ENCODE assay signal across 7 cellular contexts in genomic region chr7:76805262-76805661, GRCh38.
DNase-seq lines count a peak whose midpoint lies in the region; ATAC-seq and TF ChIP-seq lines count a peak whose summit lies in the region.
"Not testable (repeated sequence)": the region's sequence is repeated elsewhere in the genome, so short reads cannot be mapped to it uniquely, and the experiment has no call there.

No MANE protein-coding gene starts in this region.

- H4K8ac ChIP-seq in IMR-90 (ENCODE audit: low read depth in 2 of 2, low read length in 2 of 2) = not testable (repeated sequence)

- H3K36me3 ChIP-seq in ACC112 (ENCODE audit: insufficient read depth, low read length); IMR-90 (ENCODE audit: control insufficient read depth, insufficient read depth, low read length); adrenal gland (replicated peaks in 1 of 2); hepatocyte (replicated peaks; ENCODE audit: insufficient read depth, low read depth); thyroid gland: not testable (repeated sequence)

- H3K9ac ChIP-seq in IMR-90 (ENCODE audit: low read depth, low read length) = not testable (repeated sequence)

- no CpG with 5 or more reads among the region's 1 CpG for WGBS in IMR-90 (ENCODE audit: extremely low coverage in 2 of 2, insufficient read length in 1 of 2), 2 experiments
- WGBS in adrenal gland, 4 donors = 20 to 50% (median 38%) methylated on average over 1 of the region's 1 CpG
- 57% methylated on average over 1 of the region's 1 CpG for WGBS in hepatocyte (ENCODE audit: low lambda C conversion rate, missing lambda C conversion rate)
- WGBS in thyroid gland, 2 donors = 22 to 30% methylated on average over 1 of the region's 1 CpG

- H4K5ac ChIP-seq in IMR-90 (ENCODE audit: low read depth, low read length) = not testable (repeated sequence)

- H3K23ac ChIP-seq in IMR-90 (ENCODE audit: low read depth, low read length) = not testable (repeated sequence)

- H4K91ac ChIP-seq in IMR-90 (ENCODE audit: insufficient read depth, low read depth, low read length) = not testable (repeated sequence)

- 0 out of 2 replicates have a peak overlapping the region, but pooled peaks have one; percentile 33 for H3K4me3 ChIP-seq in ACC112 (ENCODE audit: low read depth, low read length)
- not testable (repeated sequence) for H3K4me3 ChIP-seq in IMR-90 (ENCODE audit: insufficient read depth, low read depth, low read length); adrenal gland; hepatocyte; thyroid gland (replicated peaks in 1 of 3)

- H3K79me1 ChIP-seq in IMR-90 (ENCODE audit: low read depth in 1 of 2, low read length in 2 of 2) = not testable (repeated sequence)

- dilution Hi-C loops in IMR-90 (cut with HindIII; ENCODE audit: low sequenced_read_pairs, unreplicated experiment) = not testable (repeated sequence)

- not testable (repeated sequence) for H2BK120ac ChIP-seq in IMR-90 (ENCODE audit: low read depth, low read length)

- POLR2A ChIA-PET in IMR-90 (lab: Charles Lee; ENCODE audit: unreplicated experiment) = not testable (repeated sequence)

- H3K9me2 ChIP-seq in hepatocyte (replicated peaks; ENCODE audit: insufficient read depth) = not testable (repeated sequence)

- not testable (repeated sequence) for TF ChIP-seq CTCF in IMR-90 (conservative IDR thresholded peaks at IDR 0.05; ENCODE audit: low read depth, low read length); adrenal gland (IDR thresholded peaks at IDR 0.05); hepatocyte (IDR thresholded peaks at IDR 0.05; ENCODE audit: poor library complexity); thyroid gland (IDR thresholded peaks at IDR 0.05)

- not testable (repeated sequence) for H3K9me1 ChIP-seq in IMR-90 (ENCODE audit: insufficient read depth, low read length)

- not testable (repeated sequence) for H2BK15ac ChIP-seq in IMR-90 (ENCODE audit: low read depth, low read length)

- H3K18ac ChIP-seq in IMR-90 (ENCODE audit: low read depth, low read length) = 0 out of 2 replicates have a peak overlapping the region, but pooled peaks have one; percentile 23

- not testable (repeated sequence) for ATAC-seq in IMR-90 (ENCODE audit: low read depth); Right ventricle myocardium inferior

- H3K27ac ChIP-seq in ACC112 (ENCODE audit: low read depth, low read length); IMR-90 (ENCODE audit: insufficient read depth, low read length); thyroid gland: not testable (repeated sequence)
- H3K27ac ChIP-seq in adrenal gland (peak overlapping the region in 1 of 5 donors; percentile 52), hepatocyte (peak overlapping the region; percentile 0)

- CTCF ChIA-PET in IMR-90 (lab: Yijun Ruan, JAX) = interaction anchor here (0.6 kb wide), 1 partner anchor 39 kb away, joined by 7 read pairs; no protein-coding TSS in a partner anchor

- H3K4me1 ChIP-seq in ACC112 (ENCODE audit: control insufficient read depth, insufficient read depth, low read length, unreplicated experiment); IMR-90 (ENCODE audit: control insufficient read depth, insufficient read depth, low read length); adrenal gland (replicated peaks in 1 of 2); hepatocyte (ENCODE audit: insufficient read depth); thyroid gland: not testable (repeated sequence)

- intact Hi-C loops in IMR-90 (cut with micrococcal nuclease); adrenal gland (cut with DNase I); Right ventricle myocardium inferior (cut with DNase I); thyroid gland (cut with DNase I): not testable (repeated sequence)

- BruUV-seq in IMR-90 (replicated peaks; lab: Mats Ljungman, UMichigan) = not testable (repeated sequence)

- not testable (repeated sequence) for H3K79me2 ChIP-seq in ACC112 (ENCODE audit: control insufficient read depth, insufficient read depth, low read length, unreplicated experiment); hepatocyte

- H3K4ac ChIP-seq in IMR-90 (ENCODE audit: low read depth, low read length) = not testable (repeated sequence)

- TF ChIP-seq POLR2A in IMR-90 (IDR thresholded peaks at IDR 0.05; ENCODE audit: low read depth, low read length); adrenal gland (IDR thresholded peaks at IDR 0.05); thyroid gland (IDR thresholded peaks at IDR 0.05): not testable (repeated sequence)

- not testable (repeated sequence) for H3K56ac ChIP-seq in IMR-90 (ENCODE audit: extremely low read depth, insufficient read depth, low read length)

- not testable (repeated sequence) for H2AFZ ChIP-seq in ACC112 (ENCODE audit: low read length, unreplicated experiment); IMR-90 (replicated peaks; ENCODE audit: low read length, poor library complexity)
- peak overlapping the region; percentile 0 for H2AFZ ChIP-seq in hepatocyte

- not testable (repeated sequence) for DNase-seq in IMR-90; hepatocyte (ENCODE audit: low spot score)
- peak; percentile 10 to 50 (median 17) for DNase-seq in adrenal gland
- peak; percentile 9 for DNase-seq in Right ventricle myocardium inferior (ENCODE audit: missing footprints)
- DNase-seq in pulmonary artery endothelial cell (ENCODE audit: low read depth, low spot score) = peak; percentile 15
- peak; percentile 12 to 30 for DNase-seq in thyroid gland

- H2BK5ac ChIP-seq in IMR-90 (ENCODE audit: low read depth, low read length, poor library complexity, severe bottlenecking) = peak overlapping the region; percentile 0

- H3K9me3 ChIP-seq in IMR-90 (ENCODE audit: control insufficient read depth, insufficient read depth, low read length); adrenal gland (replicated peaks in 1 of 3); hepatocyte (ENCODE audit: low read depth); thyroid gland: not testable (repeated sequence)

- not testable (repeated sequence) for H3K27me3 ChIP-seq in ACC112 (ENCODE audit: insufficient read depth, low read length); IMR-90 (ENCODE audit: control insufficient read depth, insufficient read depth, low read length); adrenal gland; hepatocyte; thyroid gland

- H3K4me2 ChIP-seq in IMR-90 (ENCODE audit: low read depth, low read length) = peak overlapping the region; percentile 70; the same call in 1 of the 2 replicates
- H3K4me2 ChIP-seq in hepatocyte = not testable (repeated sequence)

- H4K20me1 ChIP-seq in IMR-90 (ENCODE audit: insufficient read depth, low read length); hepatocyte (ENCODE audit: insufficient read depth, poor library complexity, severe bottlenecking): not testable (repeated sequence)

- not testable (repeated sequence) for TF ChIP-seq RAD21 in IMR-90 (IDR thresholded peaks at IDR 0.05; ENCODE audit: low read length)

- not testable (repeated sequence) for H2AK5ac ChIP-seq in IMR-90 (ENCODE audit: low read depth, low read length)

- in situ Hi-C loops in IMR-90 (cut with MboI; ENCODE audit: low sequenced_read_pairs) = not testable (repeated sequence)

- not testable (repeated sequence) for H2BK20ac ChIP-seq in IMR-90 (ENCODE audit: low read depth, low read length)

- not testable (repeated sequence) for H3K14ac ChIP-seq in IMR-90 (replicated peaks; ENCODE audit: low read depth, low read length)

- H2AK9ac ChIP-seq in IMR-90 (replicated peaks; ENCODE audit: low read depth, low read length, poor library complexity) = not testable (repeated sequence)
